Comparison of ENCODE assay signal across 1 cellular context in the genomic region with DNA sequence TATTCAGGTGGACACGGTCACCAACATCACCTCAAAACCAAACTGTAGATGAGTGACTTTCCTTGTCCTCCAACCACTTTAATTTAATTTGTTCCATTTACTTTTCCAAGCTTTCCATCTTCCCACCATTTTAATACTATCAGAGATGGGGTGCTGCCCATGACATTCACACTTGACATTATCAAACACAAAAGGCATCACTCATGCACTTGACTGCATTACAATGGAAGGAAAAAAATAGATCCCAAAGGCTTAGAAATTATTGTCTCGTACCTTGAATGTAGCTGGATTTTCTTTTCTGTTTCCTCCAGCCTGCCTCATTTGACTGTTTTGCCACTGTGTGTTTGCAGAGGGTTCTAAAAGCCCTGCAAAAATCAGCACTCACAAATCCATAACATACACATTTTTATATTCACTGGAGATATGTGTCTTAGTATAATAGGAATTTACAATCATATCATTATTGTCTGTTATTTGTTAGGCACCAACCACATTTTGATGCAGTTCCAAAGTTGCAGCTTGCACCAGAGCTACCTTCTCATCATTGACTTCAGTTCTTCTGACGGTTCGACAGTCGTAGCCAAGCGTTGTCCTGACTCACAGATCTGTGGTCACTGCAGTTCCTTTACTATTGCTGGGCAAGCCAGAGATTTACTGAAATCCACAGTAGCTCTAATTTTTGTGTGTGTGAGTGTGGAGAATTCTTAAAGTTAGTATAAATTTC.
TF ChIP-seq lines count a peak whose summit lies in the region.

No MANE protein-coding gene starts in this region.

TF ChIP-seq in H1, 55 proteins besides CTCF, POLR2A, EP300 and RAD21:
- TF ChIP-seq BACH1 (IDR thresholded peaks at IDR 0.05; ENCODE audit: low read length): no peak
- no peak for TF ChIP-seq TBP (IDR thresholded peaks at IDR 0.05; ENCODE audit: low read depth, low read length)
- TF ChIP-seq, protein P1, sequence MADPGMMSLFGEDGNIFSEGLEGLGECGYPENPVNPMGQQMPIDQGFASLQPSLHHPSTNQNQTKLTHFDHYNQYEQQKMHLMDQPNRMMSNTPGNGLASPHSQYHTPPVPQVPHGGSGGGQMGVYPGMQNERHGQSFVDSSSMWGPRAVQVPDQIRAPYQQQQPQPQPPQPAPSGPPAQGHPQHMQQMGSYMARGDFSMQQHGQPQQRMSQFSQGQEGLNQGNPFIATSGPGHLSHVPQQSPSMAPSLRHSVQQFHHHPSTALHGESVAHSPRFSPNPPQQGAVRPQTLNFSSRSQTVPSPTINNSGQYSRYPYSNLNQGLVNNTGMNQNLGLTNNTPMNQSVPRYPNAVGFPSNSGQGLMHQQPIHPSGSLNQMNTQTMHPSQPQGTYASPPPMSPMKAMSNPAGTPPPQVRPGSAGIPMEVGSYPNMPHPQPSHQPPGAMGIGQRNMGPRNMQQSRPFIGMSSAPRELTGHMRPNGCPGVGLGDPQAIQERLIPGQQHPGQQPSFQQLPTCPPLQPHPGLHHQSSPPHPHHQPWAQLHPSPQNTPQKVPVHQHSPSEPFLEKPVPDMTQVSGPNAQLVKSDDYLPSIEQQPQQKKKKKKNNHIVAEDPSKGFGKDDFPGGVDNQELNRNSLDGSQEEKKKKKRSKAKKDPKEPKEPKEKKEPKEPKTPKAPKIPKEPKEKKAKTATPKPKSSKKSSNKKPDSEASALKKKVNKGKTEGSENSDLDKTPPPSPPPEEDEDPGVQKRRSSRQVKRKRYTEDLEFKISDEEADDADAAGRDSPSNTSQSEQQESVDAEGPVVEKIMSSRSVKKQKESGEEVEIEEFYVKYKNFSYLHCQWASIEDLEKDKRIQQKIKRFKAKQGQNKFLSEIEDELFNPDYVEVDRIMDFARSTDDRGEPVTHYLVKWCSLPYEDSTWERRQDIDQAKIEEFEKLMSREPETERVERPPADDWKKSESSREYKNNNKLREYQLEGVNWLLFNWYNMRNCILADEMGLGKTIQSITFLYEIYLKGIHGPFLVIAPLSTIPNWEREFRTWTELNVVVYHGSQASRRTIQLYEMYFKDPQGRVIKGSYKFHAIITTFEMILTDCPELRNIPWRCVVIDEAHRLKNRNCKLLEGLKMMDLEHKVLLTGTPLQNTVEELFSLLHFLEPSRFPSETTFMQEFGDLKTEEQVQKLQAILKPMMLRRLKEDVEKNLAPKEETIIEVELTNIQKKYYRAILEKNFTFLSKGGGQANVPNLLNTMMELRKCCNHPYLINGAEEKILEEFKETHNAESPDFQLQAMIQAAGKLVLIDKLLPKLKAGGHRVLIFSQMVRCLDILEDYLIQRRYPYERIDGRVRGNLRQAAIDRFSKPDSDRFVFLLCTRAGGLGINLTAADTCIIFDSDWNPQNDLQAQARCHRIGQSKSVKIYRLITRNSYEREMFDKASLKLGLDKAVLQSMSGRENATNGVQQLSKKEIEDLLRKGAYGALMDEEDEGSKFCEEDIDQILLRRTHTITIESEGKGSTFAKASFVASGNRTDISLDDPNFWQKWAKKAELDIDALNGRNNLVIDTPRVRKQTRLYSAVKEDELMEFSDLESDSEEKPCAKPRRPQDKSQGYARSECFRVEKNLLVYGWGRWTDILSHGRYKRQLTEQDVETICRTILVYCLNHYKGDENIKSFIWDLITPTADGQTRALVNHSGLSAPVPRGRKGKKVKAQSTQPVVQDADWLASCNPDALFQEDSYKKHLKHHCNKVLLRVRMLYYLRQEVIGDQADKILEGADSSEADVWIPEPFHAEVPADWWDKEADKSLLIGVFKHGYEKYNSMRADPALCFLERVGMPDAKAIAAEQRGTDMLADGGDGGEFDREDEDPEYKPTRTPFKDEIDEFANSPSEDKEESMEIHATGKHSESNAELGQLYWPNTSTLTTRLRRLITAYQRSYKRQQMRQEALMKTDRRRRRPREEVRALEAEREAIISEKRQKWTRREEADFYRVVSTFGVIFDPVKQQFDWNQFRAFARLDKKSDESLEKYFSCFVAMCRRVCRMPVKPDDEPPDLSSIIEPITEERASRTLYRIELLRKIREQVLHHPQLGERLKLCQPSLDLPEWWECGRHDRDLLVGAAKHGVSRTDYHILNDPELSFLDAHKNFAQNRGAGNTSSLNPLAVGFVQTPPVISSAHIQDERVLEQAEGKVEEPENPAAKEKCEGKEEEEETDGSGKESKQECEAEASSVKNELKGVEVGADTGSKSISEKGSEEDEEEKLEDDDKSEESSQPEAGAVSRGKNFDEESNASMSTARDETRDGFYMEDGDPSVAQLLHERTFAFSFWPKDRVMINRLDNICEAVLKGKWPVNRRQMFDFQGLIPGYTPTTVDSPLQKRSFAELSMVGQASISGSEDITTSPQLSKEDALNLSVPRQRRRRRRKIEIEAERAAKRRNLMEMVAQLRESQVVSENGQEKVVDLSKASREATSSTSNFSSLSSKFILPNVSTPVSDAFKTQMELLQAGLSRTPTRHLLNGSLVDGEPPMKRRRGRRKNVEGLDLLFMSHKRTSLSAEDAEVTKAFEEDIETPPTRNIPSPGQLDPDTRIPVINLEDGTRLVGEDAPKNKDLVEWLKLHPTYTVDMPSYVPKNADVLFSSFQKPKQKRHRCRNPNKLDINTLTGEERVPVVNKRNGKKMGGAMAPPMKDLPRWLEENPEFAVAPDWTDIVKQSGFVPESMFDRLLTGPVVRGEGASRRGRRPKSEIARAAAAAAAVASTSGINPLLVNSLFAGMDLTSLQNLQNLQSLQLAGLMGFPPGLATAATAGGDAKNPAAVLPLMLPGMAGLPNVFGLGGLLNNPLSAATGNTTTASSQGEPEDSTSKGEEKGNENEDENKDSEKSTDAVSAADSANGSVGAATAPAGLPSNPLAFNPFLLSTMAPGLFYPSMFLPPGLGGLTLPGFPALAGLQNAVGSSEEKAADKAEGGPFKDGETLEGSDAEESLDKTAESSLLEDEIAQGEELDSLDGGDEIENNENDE (IDR thresholded peaks at IDR 0.05; ENCODE audit: insufficient replicate concordance, low read length): no peak
- TF ChIP-seq ZNF274 (IDR thresholded peaks at IDR 0.05; ENCODE audit: borderline replicate concordance, extremely low read depth, low read length): no peak
- no peak for TF ChIP-seq TAF7 (optimal IDR thresholded peaks at IDR 0.05; ENCODE audit: borderline replicate concordance, low read depth, low read length)
- no peak for TF ChIP-seq BCL11A (IDR thresholded peaks at IDR 0.05; ENCODE audit: low read depth in 2 of 2, low read length in 2 of 2)
- TF ChIP-seq SUZ12 (IDR thresholded peaks at IDR 0.05; ENCODE audit: low read length): no peak
- TF ChIP-seq, protein P2, sequence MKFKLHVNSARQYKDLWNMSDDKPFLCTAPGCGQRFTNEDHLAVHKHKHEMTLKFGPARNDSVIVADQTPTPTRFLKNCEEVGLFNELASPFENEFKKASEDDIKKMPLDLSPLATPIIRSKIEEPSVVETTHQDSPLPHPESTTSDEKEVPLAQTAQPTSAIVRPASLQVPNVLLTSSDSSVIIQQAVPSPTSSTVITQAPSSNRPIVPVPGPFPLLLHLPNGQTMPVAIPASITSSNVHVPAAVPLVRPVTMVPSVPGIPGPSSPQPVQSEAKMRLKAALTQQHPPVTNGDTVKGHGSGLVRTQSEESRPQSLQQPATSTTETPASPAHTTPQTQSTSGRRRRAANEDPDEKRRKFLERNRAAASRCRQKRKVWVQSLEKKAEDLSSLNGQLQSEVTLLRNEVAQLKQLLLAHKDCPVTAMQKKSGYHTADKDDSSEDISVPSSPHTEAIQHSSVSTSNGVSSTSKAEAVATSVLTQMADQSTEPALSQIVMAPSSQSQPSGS (IDR thresholded peaks at IDR 0.05; ENCODE audit: low read length): no peak
- no peak for TF ChIP-seq POU5F1 (IDR thresholded peaks at IDR 0.05; ENCODE audit: low read depth, low read length)
